1 cellular context compared by ENCODE assay signal in genomic region chr12:121793836-121794531, GRCh38.
TF ChIP-seq lines count a peak whose summit lies in the region.

No MANE protein-coding gene starts in this region.

TF ChIP-seq in HEK293, 187 proteins besides CTCF, POLR2A, EP300 and RAD21 (continued from another document):
- TF ChIP-seq ZBTB10 (tag by site-specific recombination; IDR thresholded peaks at IDR 0.05) (peak; percentile 100), ZNF324 (tag by site-specific recombination; IDR thresholded peaks at IDR 0.05) (peak; percentile 78), PATZ1 (tag by site-specific recombination; IDR thresholded peaks at IDR 0.05) (peak; percentile 98), ZNF660 (tag by site-specific recombination; IDR thresholded peaks at IDR 0.05) (peak; percentile 93), ZNF350 (tag by site-specific recombination; IDR thresholded peaks at IDR 0.05) (no peak), YY1 (tag by site-specific recombination; IDR thresholded peaks at IDR 0.05) (peak; percentile 52), ZNF561 (tag by site-specific recombination; IDR thresholded peaks at IDR 0.05; ENCODE audit: borderline replicate concordance) (peak; percentile 94), ZNF791 (tag by site-specific recombination; IDR thresholded peaks at IDR 0.05) (no peak), ZNF394 (tag by site-specific recombination; IDR thresholded peaks at IDR 0.05; ENCODE audit: borderline replicate concordance) (peak; percentile 80), ZBTB17 (tag by site-specific recombination; IDR thresholded peaks at IDR 0.05) (peak; percentile 89), ZNF610 (tag by site-specific recombination; IDR thresholded peaks at IDR 0.05; ENCODE audit: borderline replicate concordance) (peak; percentile 82; the same call in 1 of the 2 replicates), PBX3 (CRISPR knock-in tag; IDR thresholded peaks at IDR 0.05) (peak; percentile 92), PRDM4 (tag by site-specific recombination; IDR thresholded peaks at IDR 0.05) (peak; percentile 40), ZBTB7A (tag by site-specific recombination; IDR thresholded peaks at IDR 0.05; ENCODE audit: low read depth) (peak; percentile 86), ZNF335 (tag by site-specific recombination; conservative IDR thresholded peaks at IDR 0.05) (peak; percentile 82), ZBTB1 (tag by site-specific recombination; IDR thresholded peaks at IDR 0.05) (peak; percentile 91), ZBTB21 (tag by site-specific recombination; IDR thresholded peaks at IDR 0.05) (peak; percentile 32), ZNF843 (tag by site-specific recombination; IDR thresholded peaks at IDR 0.05) (peak; percentile 58), REPIN1 (tag by site-specific recombination; IDR thresholded peaks at IDR 0.05; ENCODE audit: low read depth) (0 out of 2 replicates have a peak, but pooled peaks have one; percentile 48), ZNF48 (tag by site-specific recombination; IDR thresholded peaks at IDR 0.05) (no peak), ZBTB48 (tag by site-specific recombination; IDR thresholded peaks at IDR 0.05) (peak; percentile 97), ZNF24 (tag by site-specific recombination; IDR thresholded peaks at IDR 0.05) (peak; percentile 85; the same call in 1 of the 2 replicates), HIC1 (tag by site-specific recombination; IDR thresholded peaks at IDR 0.05) (peak; percentile 93), ZNF341 (tag by site-specific recombination; IDR thresholded peaks at IDR 0.05; ENCODE audit: low read depth) (peak; percentile 90), ZNF391 (tag by site-specific recombination; IDR thresholded peaks at IDR 0.05; ENCODE audit: borderline replicate concordance, low read depth) (peak; percentile 83; the same call in 1 of the 2 replicates)
